ENCODE assay signal across 1 cellular context in the genomic region with DNA sequence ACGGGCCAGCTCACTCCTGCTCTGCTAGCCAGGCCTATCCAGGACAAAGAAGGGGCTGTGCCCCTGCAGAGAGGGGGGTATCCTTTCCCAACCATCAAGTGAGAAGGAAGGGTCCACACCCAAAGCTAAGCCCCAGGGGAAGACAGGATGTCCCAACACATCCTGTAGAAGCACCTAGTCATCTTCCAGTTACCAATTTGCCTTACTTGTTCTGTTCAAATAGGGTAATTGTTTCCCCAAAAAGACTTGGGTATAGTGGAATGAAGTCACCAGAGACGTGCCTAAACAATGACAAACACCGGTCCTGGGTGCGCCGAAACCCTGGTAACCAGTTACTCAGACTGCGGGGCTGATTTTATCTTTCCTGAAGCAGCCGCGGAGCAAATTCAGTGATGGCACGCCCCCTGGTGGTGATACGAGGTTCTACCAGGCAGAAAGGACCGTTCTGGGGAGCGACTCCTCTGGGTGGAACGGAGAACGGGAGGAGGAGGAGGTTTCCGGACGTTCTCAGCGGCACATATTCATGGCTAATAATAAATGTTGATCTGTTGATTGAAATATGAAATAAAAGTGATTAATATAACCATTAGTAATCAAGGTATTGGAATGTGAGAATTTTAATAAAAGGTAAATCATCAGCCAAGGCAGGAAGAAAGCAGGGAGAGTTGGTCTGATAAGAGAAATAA.
A peak's percentile ranks its signal among the peaks of the same experiment; 100 is the strongest.
TF ChIP-seq lines count a peak whose summit lies in the region.

No MANE protein-coding gene starts in this region.

TF ChIP-seq in K562, 482 proteins besides CTCF, POLR2A, EP300 and RAD21 (continued from another document and continues in another):
- TF ChIP-seq KDM4B (IDR thresholded peaks at IDR 0.05; ENCODE audit: borderline replicate concordance in 2 of 2, low read depth in 1 of 2): peak in 1 of 2 experiments; percentile 56; a peak in 1 of 4 replicates
- TF ChIP-seq, protein P1, sequence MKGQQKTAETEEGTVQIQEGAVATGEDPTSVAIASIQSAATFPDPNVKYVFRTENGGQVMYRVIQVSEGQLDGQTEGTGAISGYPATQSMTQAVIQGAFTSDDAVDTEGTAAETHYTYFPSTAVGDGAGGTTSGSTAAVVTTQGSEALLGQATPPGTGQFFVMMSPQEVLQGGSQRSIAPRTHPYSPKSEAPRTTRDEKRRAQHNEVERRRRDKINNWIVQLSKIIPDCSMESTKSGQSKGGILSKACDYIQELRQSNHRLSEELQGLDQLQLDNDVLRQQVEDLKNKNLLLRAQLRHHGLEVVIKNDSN (CRISPR knock-in tag; IDR thresholded peaks at IDR 0.05): no peak
- TF ChIP-seq TOE1 (IDR thresholded peaks at IDR 0.05; ENCODE audit: borderline replicate concordance): 0 out of 2 replicates have a peak, but pooled peaks have one; percentile 43
- no peak for TF ChIP-seq TOE1 (CRISPR knock-in tag; IDR thresholded peaks at IDR 0.05; ENCODE audit: borderline replicate concordance, low read depth)
- TF ChIP-seq MAFK (IDR thresholded peaks at IDR 0.05; ENCODE audit: low read length): 0 out of 2 replicates have a peak, but pooled peaks have one; percentile 15
- TF ChIP-seq GATAD2B (IDR thresholded peaks at IDR 0.05; ENCODE audit: borderline replicate concordance): 0 out of 2 replicates have a peak, but pooled peaks have one; percentile 54
- TF ChIP-seq CBX2 (IDR thresholded peaks at IDR 0.05; ENCODE audit: insufficient read depth, low read length, poor library complexity, severe bottlenecking): no peak
- peak; percentile 43; the same call in 1 of the 2 replicates for TF ChIP-seq BCOR (IDR thresholded peaks at IDR 0.05)
- TF ChIP-seq, protein P2, sequence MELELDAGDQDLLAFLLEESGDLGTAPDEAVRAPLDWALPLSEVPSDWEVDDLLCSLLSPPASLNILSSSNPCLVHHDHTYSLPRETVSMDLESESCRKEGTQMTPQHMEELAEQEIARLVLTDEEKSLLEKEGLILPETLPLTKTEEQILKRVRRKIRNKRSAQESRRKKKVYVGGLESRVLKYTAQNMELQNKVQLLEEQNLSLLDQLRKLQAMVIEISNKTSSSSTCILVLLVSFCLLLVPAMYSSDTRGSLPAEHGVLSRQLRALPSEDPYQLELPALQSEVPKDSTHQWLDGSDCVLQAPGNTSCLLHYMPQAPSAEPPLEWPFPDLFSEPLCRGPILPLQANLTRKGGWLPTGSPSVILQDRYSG (tag; conservative IDR thresholded peaks at IDR 0.05; ENCODE audit: low read depth): no peak
- peak; percentile 82; the same call in 1 of the 2 replicates for TF ChIP-seq RB1 (IDR thresholded peaks at IDR 0.05; ENCODE audit: low read depth)
- TF ChIP-seq, protein P3, sequence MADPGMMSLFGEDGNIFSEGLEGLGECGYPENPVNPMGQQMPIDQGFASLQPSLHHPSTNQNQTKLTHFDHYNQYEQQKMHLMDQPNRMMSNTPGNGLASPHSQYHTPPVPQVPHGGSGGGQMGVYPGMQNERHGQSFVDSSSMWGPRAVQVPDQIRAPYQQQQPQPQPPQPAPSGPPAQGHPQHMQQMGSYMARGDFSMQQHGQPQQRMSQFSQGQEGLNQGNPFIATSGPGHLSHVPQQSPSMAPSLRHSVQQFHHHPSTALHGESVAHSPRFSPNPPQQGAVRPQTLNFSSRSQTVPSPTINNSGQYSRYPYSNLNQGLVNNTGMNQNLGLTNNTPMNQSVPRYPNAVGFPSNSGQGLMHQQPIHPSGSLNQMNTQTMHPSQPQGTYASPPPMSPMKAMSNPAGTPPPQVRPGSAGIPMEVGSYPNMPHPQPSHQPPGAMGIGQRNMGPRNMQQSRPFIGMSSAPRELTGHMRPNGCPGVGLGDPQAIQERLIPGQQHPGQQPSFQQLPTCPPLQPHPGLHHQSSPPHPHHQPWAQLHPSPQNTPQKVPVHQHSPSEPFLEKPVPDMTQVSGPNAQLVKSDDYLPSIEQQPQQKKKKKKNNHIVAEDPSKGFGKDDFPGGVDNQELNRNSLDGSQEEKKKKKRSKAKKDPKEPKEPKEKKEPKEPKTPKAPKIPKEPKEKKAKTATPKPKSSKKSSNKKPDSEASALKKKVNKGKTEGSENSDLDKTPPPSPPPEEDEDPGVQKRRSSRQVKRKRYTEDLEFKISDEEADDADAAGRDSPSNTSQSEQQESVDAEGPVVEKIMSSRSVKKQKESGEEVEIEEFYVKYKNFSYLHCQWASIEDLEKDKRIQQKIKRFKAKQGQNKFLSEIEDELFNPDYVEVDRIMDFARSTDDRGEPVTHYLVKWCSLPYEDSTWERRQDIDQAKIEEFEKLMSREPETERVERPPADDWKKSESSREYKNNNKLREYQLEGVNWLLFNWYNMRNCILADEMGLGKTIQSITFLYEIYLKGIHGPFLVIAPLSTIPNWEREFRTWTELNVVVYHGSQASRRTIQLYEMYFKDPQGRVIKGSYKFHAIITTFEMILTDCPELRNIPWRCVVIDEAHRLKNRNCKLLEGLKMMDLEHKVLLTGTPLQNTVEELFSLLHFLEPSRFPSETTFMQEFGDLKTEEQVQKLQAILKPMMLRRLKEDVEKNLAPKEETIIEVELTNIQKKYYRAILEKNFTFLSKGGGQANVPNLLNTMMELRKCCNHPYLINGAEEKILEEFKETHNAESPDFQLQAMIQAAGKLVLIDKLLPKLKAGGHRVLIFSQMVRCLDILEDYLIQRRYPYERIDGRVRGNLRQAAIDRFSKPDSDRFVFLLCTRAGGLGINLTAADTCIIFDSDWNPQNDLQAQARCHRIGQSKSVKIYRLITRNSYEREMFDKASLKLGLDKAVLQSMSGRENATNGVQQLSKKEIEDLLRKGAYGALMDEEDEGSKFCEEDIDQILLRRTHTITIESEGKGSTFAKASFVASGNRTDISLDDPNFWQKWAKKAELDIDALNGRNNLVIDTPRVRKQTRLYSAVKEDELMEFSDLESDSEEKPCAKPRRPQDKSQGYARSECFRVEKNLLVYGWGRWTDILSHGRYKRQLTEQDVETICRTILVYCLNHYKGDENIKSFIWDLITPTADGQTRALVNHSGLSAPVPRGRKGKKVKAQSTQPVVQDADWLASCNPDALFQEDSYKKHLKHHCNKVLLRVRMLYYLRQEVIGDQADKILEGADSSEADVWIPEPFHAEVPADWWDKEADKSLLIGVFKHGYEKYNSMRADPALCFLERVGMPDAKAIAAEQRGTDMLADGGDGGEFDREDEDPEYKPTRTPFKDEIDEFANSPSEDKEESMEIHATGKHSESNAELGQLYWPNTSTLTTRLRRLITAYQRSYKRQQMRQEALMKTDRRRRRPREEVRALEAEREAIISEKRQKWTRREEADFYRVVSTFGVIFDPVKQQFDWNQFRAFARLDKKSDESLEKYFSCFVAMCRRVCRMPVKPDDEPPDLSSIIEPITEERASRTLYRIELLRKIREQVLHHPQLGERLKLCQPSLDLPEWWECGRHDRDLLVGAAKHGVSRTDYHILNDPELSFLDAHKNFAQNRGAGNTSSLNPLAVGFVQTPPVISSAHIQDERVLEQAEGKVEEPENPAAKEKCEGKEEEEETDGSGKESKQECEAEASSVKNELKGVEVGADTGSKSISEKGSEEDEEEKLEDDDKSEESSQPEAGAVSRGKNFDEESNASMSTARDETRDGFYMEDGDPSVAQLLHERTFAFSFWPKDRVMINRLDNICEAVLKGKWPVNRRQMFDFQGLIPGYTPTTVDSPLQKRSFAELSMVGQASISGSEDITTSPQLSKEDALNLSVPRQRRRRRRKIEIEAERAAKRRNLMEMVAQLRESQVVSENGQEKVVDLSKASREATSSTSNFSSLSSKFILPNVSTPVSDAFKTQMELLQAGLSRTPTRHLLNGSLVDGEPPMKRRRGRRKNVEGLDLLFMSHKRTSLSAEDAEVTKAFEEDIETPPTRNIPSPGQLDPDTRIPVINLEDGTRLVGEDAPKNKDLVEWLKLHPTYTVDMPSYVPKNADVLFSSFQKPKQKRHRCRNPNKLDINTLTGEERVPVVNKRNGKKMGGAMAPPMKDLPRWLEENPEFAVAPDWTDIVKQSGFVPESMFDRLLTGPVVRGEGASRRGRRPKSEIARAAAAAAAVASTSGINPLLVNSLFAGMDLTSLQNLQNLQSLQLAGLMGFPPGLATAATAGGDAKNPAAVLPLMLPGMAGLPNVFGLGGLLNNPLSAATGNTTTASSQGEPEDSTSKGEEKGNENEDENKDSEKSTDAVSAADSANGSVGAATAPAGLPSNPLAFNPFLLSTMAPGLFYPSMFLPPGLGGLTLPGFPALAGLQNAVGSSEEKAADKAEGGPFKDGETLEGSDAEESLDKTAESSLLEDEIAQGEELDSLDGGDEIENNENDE (IDR thresholded peaks at IDR 0.05; ENCODE audit: low read depth, low read length): no peak
- TF ChIP-seq, protein P4, sequence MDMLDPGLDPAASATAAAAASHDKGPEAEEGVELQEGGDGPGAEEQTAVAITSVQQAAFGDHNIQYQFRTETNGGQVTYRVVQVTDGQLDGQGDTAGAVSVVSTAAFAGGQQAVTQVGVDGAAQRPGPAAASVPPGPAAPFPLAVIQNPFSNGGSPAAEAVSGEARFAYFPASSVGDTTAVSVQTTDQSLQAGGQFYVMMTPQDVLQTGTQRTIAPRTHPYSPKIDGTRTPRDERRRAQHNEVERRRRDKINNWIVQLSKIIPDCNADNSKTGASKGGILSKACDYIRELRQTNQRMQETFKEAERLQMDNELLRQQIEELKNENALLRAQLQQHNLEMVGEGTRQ (CRISPR knock-in tag; IDR thresholded peaks at IDR 0.05): no peak
- TF ChIP-seq, protein P5, sequence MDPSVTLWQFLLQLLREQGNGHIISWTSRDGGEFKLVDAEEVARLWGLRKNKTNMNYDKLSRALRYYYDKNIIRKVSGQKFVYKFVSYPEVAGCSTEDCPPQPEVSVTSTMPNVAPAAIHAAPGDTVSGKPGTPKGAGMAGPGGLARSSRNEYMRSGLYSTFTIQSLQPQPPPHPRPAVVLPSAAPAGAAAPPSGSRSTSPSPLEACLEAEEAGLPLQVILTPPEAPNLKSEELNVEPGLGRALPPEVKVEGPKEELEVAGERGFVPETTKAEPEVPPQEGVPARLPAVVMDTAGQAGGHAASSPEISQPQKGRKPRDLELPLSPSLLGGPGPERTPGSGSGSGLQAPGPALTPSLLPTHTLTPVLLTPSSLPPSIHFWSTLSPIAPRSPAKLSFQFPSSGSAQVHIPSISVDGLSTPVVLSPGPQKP (CRISPR knock-in tag; IDR thresholded peaks at IDR 0.05): no peak
- TF ChIP-seq, protein P6, sequence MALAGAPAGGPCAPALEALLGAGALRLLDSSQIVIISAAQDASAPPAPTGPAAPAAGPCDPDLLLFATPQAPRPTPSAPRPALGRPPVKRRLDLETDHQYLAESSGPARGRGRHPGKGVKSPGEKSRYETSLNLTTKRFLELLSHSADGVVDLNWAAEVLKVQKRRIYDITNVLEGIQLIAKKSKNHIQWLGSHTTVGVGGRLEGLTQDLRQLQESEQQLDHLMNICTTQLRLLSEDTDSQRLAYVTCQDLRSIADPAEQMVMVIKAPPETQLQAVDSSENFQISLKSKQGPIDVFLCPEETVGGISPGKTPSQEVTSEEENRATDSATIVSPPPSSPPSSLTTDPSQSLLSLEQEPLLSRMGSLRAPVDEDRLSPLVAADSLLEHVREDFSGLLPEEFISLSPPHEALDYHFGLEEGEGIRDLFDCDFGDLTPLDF (CRISPR knock-in tag; IDR thresholded peaks at IDR 0.05): no peak
- TF ChIP-seq, protein P7, sequence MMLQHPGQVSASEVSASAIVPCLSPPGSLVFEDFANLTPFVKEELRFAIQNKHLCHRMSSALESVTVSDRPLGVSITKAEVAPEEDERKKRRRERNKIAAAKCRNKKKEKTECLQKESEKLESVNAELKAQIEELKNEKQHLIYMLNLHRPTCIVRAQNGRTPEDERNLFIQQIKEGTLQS (IDR thresholded peaks at IDR 0.05): peak; percentile 63; the same call in 1 of the 2 replicates
- TF ChIP-seq, protein P7 (CRISPR knock-in tag; conservative IDR thresholded peaks at IDR 0.05): no peak
- TF ChIP-seq, protein P8, sequence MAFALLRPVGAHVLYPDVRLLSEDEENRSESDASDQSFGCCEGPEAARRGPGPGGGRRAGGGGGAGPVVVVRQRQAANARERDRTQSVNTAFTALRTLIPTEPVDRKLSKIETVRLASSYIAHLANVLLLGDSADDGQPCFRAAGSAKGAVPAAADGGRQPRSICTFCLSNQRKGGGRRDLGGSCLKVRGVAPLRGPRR (CRISPR knock-in tag; IDR thresholded peaks at IDR 0.05): no peak
- TF ChIP-seq LEF1 (IDR thresholded peaks at IDR 0.05): no peak
- peak; percentile 97 for TF ChIP-seq GATA2 (CRISPR knock-in tag; IDR thresholded peaks at IDR 0.05)
- no peak for TF ChIP-seq YBX1 (IDR thresholded peaks at IDR 0.05)
- TF ChIP-seq ZNF41 (CRISPR knock-in tag; conservative IDR thresholded peaks at IDR 0.05): no peak
- TF ChIP-seq KAT2B (IDR thresholded peaks at IDR 0.05; ENCODE audit: low read depth, low read length): no peak
- TF ChIP-seq CTBP1 (IDR thresholded peaks at IDR 0.05; ENCODE audit: borderline replicate concordance): peak; percentile 86
- TF ChIP-seq, protein P9, sequence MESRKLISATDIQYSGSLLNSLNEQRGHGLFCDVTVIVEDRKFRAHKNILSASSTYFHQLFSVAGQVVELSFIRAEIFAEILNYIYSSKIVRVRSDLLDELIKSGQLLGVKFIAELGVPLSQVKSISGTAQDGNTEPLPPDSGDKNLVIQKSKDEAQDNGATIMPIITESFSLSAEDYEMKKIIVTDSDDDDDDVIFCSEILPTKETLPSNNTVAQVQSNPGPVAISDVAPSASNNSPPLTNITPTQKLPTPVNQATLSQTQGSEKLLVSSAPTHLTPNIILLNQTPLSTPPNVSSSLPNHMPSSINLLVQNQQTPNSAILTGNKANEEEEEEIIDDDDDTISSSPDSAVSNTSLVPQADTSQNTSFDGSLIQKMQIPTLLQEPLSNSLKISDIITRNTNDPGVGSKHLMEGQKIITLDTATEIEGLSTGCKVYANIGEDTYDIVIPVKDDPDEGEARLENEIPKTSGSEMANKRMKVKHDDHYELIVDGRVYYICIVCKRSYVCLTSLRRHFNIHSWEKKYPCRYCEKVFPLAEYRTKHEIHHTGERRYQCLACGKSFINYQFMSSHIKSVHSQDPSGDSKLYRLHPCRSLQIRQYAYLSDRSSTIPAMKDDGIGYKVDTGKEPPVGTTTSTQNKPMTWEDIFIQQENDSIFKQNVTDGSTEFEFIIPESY (CRISPR knock-in tag; IDR thresholded peaks at IDR 0.05): peak; percentile 40; the same call in 1 of the 2 replicates
- TF ChIP-seq, protein P10, sequence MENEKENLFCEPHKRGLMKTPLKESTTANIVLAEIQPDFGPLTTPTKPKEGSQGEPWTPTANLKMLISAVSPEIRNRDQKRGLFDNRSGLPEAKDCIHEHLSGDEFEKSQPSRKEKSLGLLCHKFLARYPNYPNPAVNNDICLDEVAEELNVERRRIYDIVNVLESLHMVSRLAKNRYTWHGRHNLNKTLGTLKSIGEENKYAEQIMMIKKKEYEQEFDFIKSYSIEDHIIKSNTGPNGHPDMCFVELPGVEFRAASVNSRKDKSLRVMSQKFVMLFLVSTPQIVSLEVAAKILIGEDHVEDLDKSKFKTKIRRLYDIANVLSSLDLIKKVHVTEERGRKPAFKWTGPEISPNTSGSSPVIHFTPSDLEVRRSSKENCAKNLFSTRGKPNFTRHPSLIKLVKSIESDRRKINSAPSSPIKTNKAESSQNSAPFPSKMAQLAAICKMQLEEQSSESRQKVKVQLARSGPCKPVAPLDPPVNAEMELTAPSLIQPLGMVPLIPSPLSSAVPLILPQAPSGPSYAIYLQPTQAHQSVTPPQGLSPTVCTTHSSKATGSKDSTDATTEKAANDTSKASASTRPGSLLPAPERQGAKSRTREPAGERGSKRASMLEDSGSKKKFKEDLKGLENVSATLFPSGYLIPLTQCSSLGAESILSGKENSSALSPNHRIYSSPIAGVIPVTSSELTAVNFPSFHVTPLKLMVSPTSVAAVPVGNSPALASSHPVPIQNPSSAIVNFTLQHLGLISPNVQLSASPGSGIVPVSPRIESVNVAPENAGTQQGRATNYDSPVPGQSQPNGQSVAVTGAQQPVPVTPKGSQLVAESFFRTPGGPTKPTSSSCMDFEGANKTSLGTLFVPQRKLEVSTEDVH (IDR thresholded peaks at IDR 0.05; ENCODE audit: low read depth, partially characterized antibody): peak; percentile 43
